ENCODE assay signal across 1 cellular context in the genomic region with DNA sequence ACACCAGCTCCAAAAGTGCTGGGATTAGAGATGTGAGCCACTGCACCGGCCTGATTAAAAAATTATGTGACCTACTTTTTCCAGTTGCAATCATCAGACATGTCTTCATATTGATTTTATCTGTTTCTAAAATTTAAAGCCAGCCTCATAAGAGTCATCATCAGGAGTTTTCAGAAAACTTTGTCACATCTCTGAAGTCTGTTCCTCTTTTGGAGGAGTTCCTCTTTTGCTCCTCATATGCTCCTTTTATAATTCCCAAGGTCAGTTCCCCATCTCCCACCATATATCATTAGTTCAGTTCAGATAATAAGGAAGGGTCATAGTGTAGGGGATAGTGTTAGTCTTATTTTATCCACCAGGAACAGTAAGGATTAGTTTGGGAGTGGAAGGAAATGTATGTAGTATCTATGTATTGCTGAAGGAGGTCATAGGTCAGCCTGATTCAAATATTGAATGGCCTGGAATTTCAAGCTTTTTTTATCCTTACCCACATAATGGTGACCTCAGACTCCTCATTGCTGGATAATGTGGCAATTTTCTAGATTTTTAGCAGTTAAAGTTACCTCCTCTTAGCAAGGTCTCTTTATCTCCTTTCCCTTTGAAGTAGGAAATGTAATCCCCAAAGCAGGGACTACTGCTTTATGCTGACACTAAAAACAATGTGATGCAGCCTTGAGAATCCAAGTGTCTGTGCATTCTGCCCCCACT.
TF ChIP-seq lines count a peak whose summit lies in the region.

No MANE protein-coding gene starts in this region.

TF ChIP-seq in K562, 482 proteins besides CTCF, POLR2A, EP300 and RAD21:
- TF ChIP-seq ZBTB11 (CRISPR knock-in tag; IDR thresholded peaks at IDR 0.05) (no peak), NR2C2 (CRISPR knock-in tag; IDR thresholded peaks at IDR 0.05) (no peak), NR2C2 (tag; IDR thresholded peaks at IDR 0.05) (peak; percentile 29; the same call in 1 of the 2 replicates), SPI1 (IDR thresholded peaks at IDR 0.05; ENCODE audit: borderline replicate concordance, low read depth, low read length) (peak; percentile 93), NR2C1 (IDR thresholded peaks at IDR 0.05) (peak; percentile 32; the same call in 1 of the 2 replicates), NR2C1 (tag; IDR thresholded peaks at IDR 0.05) (no peak)
